Comparison of ENCODE assay signal across 24 cellular contexts in the genomic region with DNA sequence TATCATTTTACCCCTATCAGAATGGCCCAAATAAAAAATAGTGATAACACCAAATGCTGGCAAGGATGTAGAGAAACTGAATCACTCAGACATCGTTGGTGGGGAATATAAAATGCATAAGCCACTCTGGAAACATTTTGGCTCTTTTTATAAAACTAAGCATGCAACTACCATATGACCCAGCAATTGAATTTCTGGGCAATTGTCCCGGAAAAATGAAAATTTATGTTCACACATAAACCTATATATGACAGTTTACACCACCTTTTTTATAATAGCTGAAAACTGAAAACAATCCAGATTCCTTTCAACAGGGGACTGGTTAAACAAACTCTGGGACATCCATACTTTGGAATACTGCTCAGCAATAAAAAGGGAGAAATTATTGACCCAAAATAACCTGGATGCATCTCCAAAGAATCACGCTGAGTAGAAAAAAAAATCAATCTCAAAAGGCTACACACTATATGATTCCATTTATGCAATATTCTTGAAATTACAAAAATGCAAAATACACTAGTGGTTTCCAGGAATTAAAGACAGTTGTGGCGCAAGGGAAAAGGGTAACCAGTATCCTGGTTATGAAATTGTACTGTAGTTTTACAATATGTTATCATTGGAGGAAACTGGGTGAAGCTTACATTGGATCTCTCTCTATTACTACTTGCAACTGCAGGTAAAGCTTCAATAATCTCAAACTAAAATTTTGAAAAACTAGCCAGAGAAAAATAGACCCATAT.
"Had no signal": no experiment of that assay in that cellular context is flagged by ENCODE, and none has a peak within 500 bp of the region (broad histone marks: within the 10 kb centered on the region; RNA-seq: fewer than 3 reads in every experiment).

No MANE protein-coding gene starts in this region.

- FAIRE-seq: RCC 7860 had no signal

- DNase-seq: activated CD4-positive, alpha-beta T cell treated with anti-CD3 and anti-CD28 coated beads for 4 hours; activated CD8-positive, alpha-beta memory T cell treated with anti-CD3 and anti-CD28 coated beads, Interleukin-2, amount 50 U/mL, for 4 hours; activated CD8-positive, alpha-beta T cell treated with anti-CD3 and anti-CD28 coated beads for 36 hours; activated naive CD4-positive, alpha-beta T cell treated with anti-CD3 and anti-CD28 coated beads, Interleukin-2, amount 50 U/mL, for 16 hours; activated naive CD8-positive, alpha-beta T cell treated with anti-CD3 and anti-CD28 coated beads, Interleukin-2, amount 10 ng/mL, durations not matched to agents 7 days and 5 days; activated T-cell treated with anti-CD3 and anti-CD28 coated beads, Interleukin-2, amount 50 U/mL, for 1 hour; adrenal gland; anterior cingulate cortex; caudate nucleus; MM.1S; NCI-H1092 treated with DMSO at 0.1 percent for 48 hours; NCI-H1417 treated with DMSO at 0.1 percent for 48 hours; NCI-H1694; NCI-H2029; NCI-H2107; NCI-H2171 treated with DMSO at 0.1 percent for 48 hours; NCI-H226; NCI-H526 treated with DMSO at 0.1 percent for 48 hours; NCI-H82; PC-3; SHP77; T-cell; WERI-Rb-1 had no signal

- H3K4me3 ChIP-seq: adrenal gland had no signal
